ENCODE assay signal across 1 cellular context in the genomic region with DNA sequence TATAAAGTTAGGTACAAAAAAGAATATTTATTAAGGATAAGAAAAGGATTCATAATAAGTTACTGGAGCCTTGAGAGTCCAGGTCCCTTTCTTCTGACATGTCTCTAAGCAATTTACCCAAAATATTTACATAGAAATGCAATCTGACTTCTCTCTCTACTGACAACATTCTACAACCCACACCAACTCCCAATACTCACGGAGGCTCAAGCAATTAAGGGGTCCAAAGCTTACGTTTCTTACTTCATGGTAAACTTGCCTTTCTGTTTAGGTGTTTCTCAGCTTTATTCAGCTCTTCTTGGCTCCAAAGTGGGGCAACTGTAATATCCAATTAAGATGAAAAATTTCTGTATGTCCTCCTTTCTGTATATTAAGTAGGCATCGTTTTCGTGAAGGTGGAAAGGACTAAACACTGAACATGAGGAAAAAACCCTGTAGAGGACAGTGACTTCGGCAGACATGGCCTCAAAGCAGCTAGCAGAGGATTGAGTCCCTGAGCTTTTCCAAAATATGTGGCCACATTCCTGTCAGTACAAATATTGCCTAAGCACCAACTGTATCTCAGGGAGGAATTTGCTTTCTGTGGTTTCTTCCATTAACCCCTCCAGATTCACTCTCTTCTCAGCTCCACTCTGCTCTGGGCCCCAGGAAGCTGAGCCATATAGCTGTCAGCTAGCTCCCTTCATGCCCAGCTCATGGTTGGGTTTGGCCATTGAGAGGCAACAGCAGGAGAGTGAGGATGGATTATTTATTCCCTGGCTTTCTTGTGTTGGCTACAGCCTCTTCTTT.
TF ChIP-seq lines count a peak whose summit lies in the region.

No MANE protein-coding gene starts in this region.

TF ChIP-seq in HepG2, 621 proteins besides CTCF, POLR2A, EP300 and RAD21 (continued from another document and continues in another):
- TF ChIP-seq ZHX2 (IDR thresholded peaks at IDR 0.05; ENCODE audit: low read depth) (no peak), ZHX2 (CRISPR knock-in tag; IDR thresholded peaks at IDR 0.05; ENCODE audit: borderline replicate concordance) (0 out of 2 replicates have a peak, but pooled peaks have one; percentile 16), TBX2 (CRISPR knock-in tag; IDR thresholded peaks at IDR 0.05; ENCODE audit: borderline replicate concordance) (peak; percentile 50), SP4 (CRISPR knock-in tag; IDR thresholded peaks at IDR 0.05) (no peak), ZSCAN12 (CRISPR knock-in tag; IDR thresholded peaks at IDR 0.05) (no peak), ZNF33B (CRISPR knock-in tag; IDR thresholded peaks at IDR 0.05) (no peak), NR2C2 (CRISPR knock-in tag; IDR thresholded peaks at IDR 0.05; ENCODE audit: borderline replicate concordance) (0 out of 2 replicates have a peak, but pooled peaks have one; percentile 17), ZNF550 (CRISPR knock-in tag; IDR thresholded peaks at IDR 0.05; ENCODE audit: borderline replicate concordance) (no peak), SUZ12 (IDR thresholded peaks at IDR 0.05; ENCODE audit: low read depth, low read length) (no peak), ZMYM3 (CRISPR knock-in tag; IDR thresholded peaks at IDR 0.05) (peak; percentile 22; the same call in 1 of the 2 replicates), KDM6A (CRISPR knock-in tag; IDR thresholded peaks at IDR 0.05; ENCODE audit: low read depth) (peak; percentile 46; the same call in 1 of the 2 replicates), MAZ (IDR thresholded peaks at IDR 0.05; ENCODE audit: borderline replicate concordance, low read depth, low read length) (no peak), MAZ (CRISPR knock-in tag; IDR thresholded peaks at IDR 0.05; ENCODE audit: low read depth) (no peak), SCMH1 (CRISPR knock-in tag; IDR thresholded peaks at IDR 0.05; ENCODE audit: borderline replicate concordance) (no peak), FOXK1 (CRISPR knock-in tag; IDR thresholded peaks at IDR 0.05; ENCODE audit: borderline replicate concordance, low read depth) (peak; percentile 47; the same call in 1 of the 2 replicates), MTA3 (CRISPR knock-in tag; IDR thresholded peaks at IDR 0.05) (no peak), NAIF1 (CRISPR knock-in tag; IDR thresholded peaks at IDR 0.05; ENCODE audit: borderline replicate concordance) (0 out of 2 replicates have a peak, but pooled peaks have one; percentile 35), PRDM10 (CRISPR knock-in tag; IDR thresholded peaks at IDR 0.05; ENCODE audit: low read depth) (peak; percentile 94), REL (CRISPR knock-in tag; conservative IDR thresholded peaks at IDR 0.05) (no peak), PBX3 (CRISPR knock-in tag; IDR thresholded peaks at IDR 0.05; ENCODE audit: borderline replicate concordance) (no peak), TEF (CRISPR knock-in tag; IDR thresholded peaks at IDR 0.05) (no peak), TSC22D2 (CRISPR knock-in tag; IDR thresholded peaks at IDR 0.05; ENCODE audit: borderline replicate concordance) (peak; percentile 70; the same call in 1 of the 2 replicates), ZNF652 (CRISPR knock-in tag; IDR thresholded peaks at IDR 0.05; ENCODE audit: borderline replicate concordance, low read depth) (peak; percentile 91), MIER3 (CRISPR knock-in tag; IDR thresholded peaks at IDR 0.05; ENCODE audit: borderline replicate concordance) (no peak; the same call in 1 of the 2 replicates), ZBTB7A (CRISPR knock-in tag; IDR thresholded peaks at IDR 0.05) (no peak), ZFY (CRISPR knock-in tag; IDR thresholded peaks at IDR 0.05) (peak; percentile 23; the same call in 1 of the 2 replicates), KDM4B (CRISPR knock-in tag; IDR thresholded peaks at IDR 0.05) (peak; percentile 73; the same call in 1 of the 2 replicates), ELF1 (CRISPR knock-in tag; IDR thresholded peaks at IDR 0.05) (0 out of 2 replicates have a peak, but pooled peaks have one; percentile 19), SRSF4 (IDR thresholded peaks at IDR 0.05; ENCODE audit: low read depth, low read length, poor library complexity, severe bottlenecking) (no peak), ZFAT (CRISPR knock-in tag; conservative IDR thresholded peaks at IDR 0.05) (no peak; the same call in 1 of the 2 replicates), ELF3 (CRISPR knock-in tag; IDR thresholded peaks at IDR 0.05) (peak; percentile 39; the same call in 1 of the 2 replicates), ZNF605 (CRISPR knock-in tag; IDR thresholded peaks at IDR 0.05) (peak; percentile 72; the same call in 1 of the 2 replicates), ZC3H13 (CRISPR knock-in tag; IDR thresholded peaks at IDR 0.05) (no peak), SRSF1 (optimal IDR thresholded peaks at IDR 0.05; ENCODE audit: low read depth, low read length) (no peak), ZFP1 (CRISPR knock-in tag; IDR thresholded peaks at IDR 0.05) (0 out of 2 replicates have a peak, but pooled peaks have one; percentile 39), GTF3A (CRISPR knock-in tag; conservative IDR thresholded peaks at IDR 0.05) (no peak), HMG20B (CRISPR knock-in tag; conservative IDR thresholded peaks at IDR 0.05) (0 out of 2 replicates have a peak, but pooled peaks have one; percentile 39), KMT2A (CRISPR knock-in tag; IDR thresholded peaks at IDR 0.05) (peak; percentile 77)
- TF ChIP-seq, protein P1, sequence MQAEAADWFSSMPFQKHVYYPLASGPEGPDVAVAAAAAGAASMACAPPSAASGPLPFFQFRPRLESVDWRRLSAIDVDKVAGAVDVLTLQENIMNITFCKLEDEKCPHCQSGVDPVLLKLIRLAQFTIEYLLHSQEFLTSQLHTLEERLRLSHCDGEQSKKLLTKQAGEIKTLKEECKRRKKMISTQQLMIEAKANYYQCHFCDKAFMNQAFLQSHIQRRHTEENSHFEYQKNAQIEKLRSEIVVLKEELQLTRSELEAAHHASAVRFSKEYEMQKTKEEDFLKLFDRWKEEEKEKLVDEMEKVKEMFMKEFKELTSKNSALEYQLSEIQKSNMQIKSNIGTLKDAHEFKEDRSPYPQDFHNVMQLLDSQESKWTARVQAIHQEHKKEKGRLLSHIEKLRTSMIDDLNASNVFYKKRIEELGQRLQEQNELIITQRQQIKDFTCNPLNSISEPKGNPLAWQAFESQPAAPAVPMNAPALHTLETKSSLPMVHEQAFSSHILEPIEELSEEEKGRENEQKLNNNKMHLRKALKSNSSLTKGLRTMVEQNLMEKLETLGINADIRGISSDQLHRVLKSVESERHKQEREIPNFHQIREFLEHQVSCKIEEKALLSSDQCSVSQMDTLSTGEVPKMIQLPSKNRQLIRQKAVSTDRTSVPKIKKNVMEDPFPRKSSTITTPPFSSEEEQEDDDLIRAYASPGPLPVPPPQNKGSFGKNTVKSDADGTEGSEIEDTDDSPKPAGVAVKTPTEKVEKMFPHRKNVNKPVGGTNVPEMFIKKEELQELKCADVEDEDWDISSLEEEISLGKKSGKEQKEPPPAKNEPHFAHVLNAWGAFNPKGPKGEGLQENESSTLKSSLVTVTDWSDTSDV (CRISPR knock-in tag; IDR thresholded peaks at IDR 0.05) = no peak
- TF ChIP-seq, protein P2, sequence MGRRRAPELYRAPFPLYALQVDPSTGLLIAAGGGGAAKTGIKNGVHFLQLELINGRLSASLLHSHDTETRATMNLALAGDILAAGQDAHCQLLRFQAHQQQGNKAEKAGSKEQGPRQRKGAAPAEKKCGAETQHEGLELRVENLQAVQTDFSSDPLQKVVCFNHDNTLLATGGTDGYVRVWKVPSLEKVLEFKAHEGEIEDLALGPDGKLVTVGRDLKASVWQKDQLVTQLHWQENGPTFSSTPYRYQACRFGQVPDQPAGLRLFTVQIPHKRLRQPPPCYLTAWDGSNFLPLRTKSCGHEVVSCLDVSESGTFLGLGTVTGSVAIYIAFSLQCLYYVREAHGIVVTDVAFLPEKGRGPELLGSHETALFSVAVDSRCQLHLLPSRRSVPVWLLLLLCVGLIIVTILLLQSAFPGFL (CRISPR knock-in tag; IDR thresholded peaks at IDR 0.05) = no peak
- TF ChIP-seq, protein P3, sequence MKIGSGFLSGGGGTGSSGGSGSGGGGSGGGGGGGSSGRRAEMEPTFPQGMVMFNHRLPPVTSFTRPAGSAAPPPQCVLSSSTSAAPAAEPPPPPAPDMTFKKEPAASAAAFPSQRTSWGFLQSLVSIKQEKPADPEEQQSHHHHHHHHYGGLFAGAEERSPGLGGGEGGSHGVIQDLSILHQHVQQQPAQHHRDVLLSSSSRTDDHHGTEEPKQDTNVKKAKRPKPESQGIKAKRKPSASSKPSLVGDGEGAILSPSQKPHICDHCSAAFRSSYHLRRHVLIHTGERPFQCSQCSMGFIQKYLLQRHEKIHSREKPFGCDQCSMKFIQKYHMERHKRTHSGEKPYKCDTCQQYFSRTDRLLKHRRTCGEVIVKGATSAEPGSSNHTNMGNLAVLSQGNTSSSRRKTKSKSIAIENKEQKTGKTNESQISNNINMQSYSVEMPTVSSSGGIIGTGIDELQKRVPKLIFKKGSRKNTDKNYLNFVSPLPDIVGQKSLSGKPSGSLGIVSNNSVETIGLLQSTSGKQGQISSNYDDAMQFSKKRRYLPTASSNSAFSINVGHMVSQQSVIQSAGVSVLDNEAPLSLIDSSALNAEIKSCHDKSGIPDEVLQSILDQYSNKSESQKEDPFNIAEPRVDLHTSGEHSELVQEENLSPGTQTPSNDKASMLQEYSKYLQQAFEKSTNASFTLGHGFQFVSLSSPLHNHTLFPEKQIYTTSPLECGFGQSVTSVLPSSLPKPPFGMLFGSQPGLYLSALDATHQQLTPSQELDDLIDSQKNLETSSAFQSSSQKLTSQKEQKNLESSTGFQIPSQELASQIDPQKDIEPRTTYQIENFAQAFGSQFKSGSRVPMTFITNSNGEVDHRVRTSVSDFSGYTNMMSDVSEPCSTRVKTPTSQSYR (CRISPR knock-in tag; IDR thresholded peaks at IDR 0.05; ENCODE audit: borderline replicate concordance) = peak; percentile 6; the same call in 1 of the 2 replicates
